Comparison of ENCODE assay signal across 21 cellular contexts in the genomic region with DNA sequence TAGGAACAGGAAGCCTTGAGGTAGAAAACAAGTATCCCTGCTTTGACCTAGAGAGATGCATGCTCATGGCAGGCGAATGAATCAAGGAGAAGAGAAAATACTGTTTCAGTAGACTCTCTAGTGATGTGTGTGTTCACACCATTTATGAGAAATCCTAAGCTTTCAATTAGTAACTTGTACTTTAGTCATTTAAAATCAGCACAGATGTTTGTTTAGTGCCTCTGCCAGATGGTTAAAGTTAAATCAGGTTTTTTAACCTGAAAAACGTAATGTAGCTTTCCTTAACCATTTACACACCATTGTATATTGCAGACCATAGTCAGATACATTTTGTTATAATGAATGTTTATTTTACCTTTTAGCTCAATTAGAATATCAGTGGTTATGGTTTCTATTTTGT. TPM values are rescaled to one million over a fixed set of nuclear protein-coding genes. Genes with fewer than 3 reads are reported as not detected.
A peak's percentile ranks its signal among the peaks of the same experiment; 100 is the strongest.
DNase-seq lines count a peak whose midpoint lies in the region; ATAC-seq and TF ChIP-seq lines count a peak whose summit lies in the region.
"Had no signal": no experiment of that assay in that cellular context is flagged by ENCODE, and none has a peak within 500 bp of the region (broad histone marks: within the 10 kb centered on the region; RNA-seq: fewer than 3 reads in every experiment).

No MANE protein-coding gene starts in this region.

- H3K4me1 ChIP-seq in body of pancreas, result peaks cover 60% of the 10 kb centered on the region
- H3K4me1 ChIP-seq: prostate gland had no signal

- H3K27ac ChIP-seq in body of pancreas, result peak overlapping the region in 3 of 4 donors; percentile 17 to 86 (median 41)
- H3K27ac ChIP-seq: 22Rv1, HL-60, prostate gland, SJCRH30 had no signal

- intact Hi-C loops in body of pancreas (cut with DNase I), result no loop called here
- intact Hi-C loops in left colon (cut with DNase I, micrococcal nuclease), result no loop called here
- intact Hi-C loops in head of caudate nucleus (cut with DNase I), result no loop called here

- DNase-seq in NCI-H1694 treated with DMSO at 0.1 percent for 48 hours (lab: John Stamatoyannopoulos, UW), result peak; percentile 34
- no peak for DNase-seq in NCI-H1694 (lab: John Stamatoyannopoulos, UW)
- no peak for DNase-seq in body of pancreas
- DNase-seq in left colon, result no peak
- DNase-seq in superior temporal gyrus (ENCODE audit: extremely low spot score), result peak; percentile 10
- no peak for DNase-seq in head of caudate nucleus
- DNase-seq in pons (ENCODE audit: low spot score), result no peak
- DNase-seq: activated CD4-positive, alpha-beta T cell treated with anti-CD3 and anti-CD28 coated beads for 48 hours; erythroblast; MG63; NCI-H187; NCI-H2227 treated with DMSO at 0.1 percent for 48 hours; OCI-M1; SJCRH30; stimulated activated CD4-positive, alpha-beta T cell treated with anti-CD3 and anti-CD28 coated beads, Interleukin-2, amount 100 ng/mL, for 48 hours had no signal

- TF ChIP-seq CTCF in body of pancreas (IDR thresholded peaks at IDR 0.05), result no peak

- TF ChIP-seq POLR2A in body of pancreas (IDR thresholded peaks at IDR 0.05), result no peak

- ATAC-seq in body of pancreas (no peak), left colon (peak; percentile 20), GM18520 (IDR thresholded peaks at IDR 0.05; ENCODE audit: unreplicated experiment) (no peak)
- ATAC-seq: activated naive CD4-positive, alpha-beta T cell treated with anti-CD3 and anti-CD28 coated beads, Interleukin-2, amount 50 U/mL, for 72 hours had no signal

- WGBS in body of pancreas, 2 donors, result 14 to 26% methylated on average over 2 of the region's 2 CpGs

- H3K36me3 ChIP-seq in body of pancreas (replicated peaks in 1 of 2; ENCODE audit: insufficient read depth in 1 of 2, low read depth in 2 of 2), result no peaks in the 10 kb centered on the region
- H3K36me3 ChIP-seq: MG63, prostate gland, SJCRH30 had no signal

- H3K4me3 ChIP-seq in body of pancreas, result no peak overlapping the region
- H3K4me3 ChIP-seq: MG63, prostate gland, SJCRH30, skin epidermis had no signal

- no peaks in the 10 kb centered on the region for H3K9me3 ChIP-seq in body of pancreas
- H3K9me3 ChIP-seq: MG63, prostate gland, SJCRH30 had no signal

- H3K27me3 ChIP-seq in body of pancreas, result no peaks in the 10 kb centered on the region
- H3K27me3 ChIP-seq: MG63, SJCRH30 had no signal

RNA-seq across cellular contexts. Expression of gene TJP2, which starts 5.0 kb away (rescaled TPM):
- 10 to 100 TPM; 60.2 to 79.1 TPM for total RNA-seq in body of pancreas
- total RNA-seq in left colon, result 100 to 1,000 TPM; 129 to 131 TPM

Comparison
In these comparisons a context has a peak if more than half of its experiments do, and no peak if none do; other contexts are left out.
1. DNase-seq: peak in NCI-H1694 treated with DMSO at 0.1 percent for 48 hours (single experiment) and superior temporal gyrus (single experiment); none in NCI-H1694 (single experiment), body of pancreas (0 of 4), left colon (0 of 2), head of caudate nucleus (0 of 42) and pons (single experiment).